In the genomic region with DNA sequence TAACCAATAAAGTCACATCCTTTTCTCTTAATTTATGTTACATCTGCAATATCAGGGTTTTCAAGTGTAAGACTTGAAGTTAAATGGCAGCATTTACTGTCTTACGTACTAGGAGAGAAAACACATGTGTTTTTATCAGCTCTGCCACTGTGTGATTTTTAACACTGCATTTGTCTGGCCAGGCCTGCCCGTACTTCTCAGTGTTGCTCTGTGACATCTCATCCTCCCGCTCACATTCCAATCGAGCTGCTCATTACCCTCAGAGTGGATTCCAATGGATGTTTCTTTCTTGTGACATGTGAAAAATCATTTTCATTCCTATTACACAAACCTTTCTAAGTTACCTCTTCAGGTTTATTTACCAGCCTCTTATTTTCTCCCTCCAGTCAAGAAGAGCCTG, we compare ENCODE assay signal across 10 cellular contexts.
DNase-seq lines count a peak whose midpoint lies in the region; FAIRE-seq and TF ChIP-seq lines count a peak whose summit lies in the region.
"Had no signal": no experiment of that assay in that cellular context is flagged by ENCODE, and none has a peak within 500 bp of the region (broad histone marks: within the 10 kb centered on the region; RNA-seq: fewer than 3 reads in every experiment).

No MANE protein-coding gene starts in this region.

- peak overlapping the region; percentile 91 for H3K27ac ChIP-seq in endothelial cell of umbilical vein (ENCODE audit: insufficient read depth, low read depth, low read length)
- peak overlapping the region; percentile 84 for H3K27ac ChIP-seq in mesenchymal stem cell (ENCODE audit: low read length, poor library complexity, severe bottlenecking)
- H3K27ac ChIP-seq in WERI-Rb-1 = no peak overlapping the region

- H3K4me1 ChIP-seq in endothelial cell of umbilical vein (ENCODE audit: control insufficient read depth, extremely low read depth, insufficient read depth, low read length) (peaks cover 41% of the 10 kb centered on the region), mesenchymal stem cell (ENCODE audit: control insufficient read depth, insufficient read depth, low read depth, low read length) (peaks cover 6% of the 10 kb centered on the region)

- no peak overlapping the region for H4K91ac ChIP-seq in mesenchymal stem cell (ENCODE audit: low read length)

- H3K4me1 Mint-ChIP-seq in glutamatergic neuron (ENCODE audit: low read depth, unreplicated experiment) = no peaks in the 10 kb centered on the region

- no peak overlapping the region for H3K23ac ChIP-seq in mesenchymal stem cell (ENCODE audit: low read length in 2 of 2)

- FAIRE-seq in endothelial cell of umbilical vein (lab: Jason Lieb, UNC) = peak; percentile 89

- H2BK12ac ChIP-seq in mesenchymal stem cell (ENCODE audit: low read length in 2 of 2) = no peak overlapping the region

- H3K4me3 ChIP-seq in endothelial cell of umbilical vein (replicated peaks in 1 of 3; ENCODE audit: insufficient read depth in 1 of 3, low read depth in 1 of 3, low read length in 3 of 3) = no peak overlapping the region
- H3K4me3 ChIP-seq in mesenchymal stem cell (ENCODE audit: insufficient read depth in 1 of 2, low read depth in 1 of 2, low read length in 2 of 2) = peak overlapping the region in 1 of 2 experiments; percentile 32
- no peak overlapping the region for H3K4me3 ChIP-seq in WERI-Rb-1 (ENCODE audit: low read depth, low read length)

- no peaks in the 10 kb centered on the region for H3K36me3 Mint-ChIP-seq in glutamatergic neuron (ENCODE audit: unreplicated experiment)
- H3K36me3 Mint-ChIP-seq: CD8-positive, alpha-beta T cell had no signal

- H3K9ac ChIP-seq in endothelial cell of umbilical vein (replicated peaks; ENCODE audit: extremely low read depth, insufficient read depth, low read length) = peak overlapping the region; percentile 67
- H3K9ac ChIP-seq in mesenchymal stem cell (ENCODE audit: low read length) = peak overlapping the region; percentile 70

- no peaks in the 10 kb centered on the region for H3K9me3 Mint-ChIP-seq in glutamatergic neuron (ENCODE audit: unreplicated experiment)
- H3K9me3 Mint-ChIP-seq: CD8-positive, alpha-beta T cell had no signal

- CTCF ChIA-PET in endothelial cell of umbilical vein (lab: Charles Lee) = interaction anchor here (0.6 to 2.9 kb wide), 9 partner anchors 10 to 420 kb away, joined by 3 to 29 read pairs (median 4); a partner anchor contains a TSS

- DNase-seq in AG08396 (ENCODE audit: low spot score) (peak; percentile 59), NCI-H460 (ENCODE audit: extremely low read depth, low read depth) (peak; percentile 92), endothelial cell of umbilical vein (ENCODE audit: low read depth, low spot score) (peak; percentile 84), mesenchymal stem cell (peak; percentile 89), occipital lobe (lab: John Stamatoyannopoulos, UW) (no peak), glutamatergic neuron (no peak), WERI-Rb-1 (no peak), T-helper 2 cell (no peak)
- DNase-seq: activated T-cell treated with anti-CD3 and anti-CD28 coated beads, Interleukin-2, amount 50 U/mL, for 1 hour; CD8-positive, alpha-beta T cell had no signal

- H3K27me3 Mint-ChIP-seq in glutamatergic neuron (ENCODE audit: unreplicated experiment) = no peaks in the 10 kb centered on the region

- no peak overlapping the region for H3K27ac Mint-ChIP-seq in glutamatergic neuron (ENCODE audit: unreplicated experiment)
- H3K27ac Mint-ChIP-seq: CD8-positive, alpha-beta T cell had no signal

- H2AK5ac ChIP-seq in mesenchymal stem cell (ENCODE audit: low read length, severe bottlenecking) = no peak overlapping the region

- H3K79me1 ChIP-seq in mesenchymal stem cell (replicated peaks; ENCODE audit: low read length, poor library complexity, severe bottlenecking) = no peaks in the 10 kb centered on the region

- dilution Hi-C loops in endothelial cell of umbilical vein (cut with MboI; ENCODE audit: extremely low pct_ligation_motif_present, low sequenced_read_pairs) = no loop called here

- intact Hi-C loops in endothelial cell of umbilical vein (cut with micrococcal nuclease) = loop anchor here (1.0 to 10.0 kb wide), 3 partner anchors 215 to 790 kb away; no protein-coding TSS in a partner anchor

- no peaks in the 10 kb centered on the region for H4K20me1 ChIP-seq in endothelial cell of umbilical vein (replicated peaks; ENCODE audit: control insufficient read depth, extremely low read depth, insufficient read depth, low read length)

- POLR2A ChIA-PET in endothelial cell of umbilical vein (lab: Charles Lee) = no interaction called here

- BruUV-seq in endothelial cell of umbilical vein (replicated peaks; lab: Mats Ljungman, UMichigan) = no TSS peak

- no peaks in the 10 kb centered on the region for H3K9me1 ChIP-seq in endothelial cell of umbilical vein (replicated peaks; ENCODE audit: control insufficient read depth, extremely low read depth, insufficient read depth, low read length)

- no peak overlapping the region for H4K8ac ChIP-seq in mesenchymal stem cell (ENCODE audit: low read length)

- TF ChIP-seq POLR2A in endothelial cell of umbilical vein (IDR thresholded peaks at IDR 0.05; ENCODE audit: low read depth, low read length) = no peak

- no peak overlapping the region for H3K14ac ChIP-seq in mesenchymal stem cell (ENCODE audit: low read length in 2 of 2)

- H3K79me2 ChIP-seq in endothelial cell of umbilical vein (ENCODE audit: control insufficient read depth, insufficient read depth, low read length) = no peaks in the 10 kb centered on the region

- H3K9me3 ChIP-seq in endothelial cell of umbilical vein (replicated peaks; ENCODE audit: control insufficient read depth, insufficient read depth, low read length) (no peaks in the 10 kb centered on the region), mesenchymal stem cell (ENCODE audit: control insufficient read depth, low read length) (no peaks in the 10 kb centered on the region), WERI-Rb-1 (ENCODE audit: severe bottlenecking) (no peaks in the 10 kb centered on the region)

- H3K18ac ChIP-seq in mesenchymal stem cell (ENCODE audit: low read depth in 1 of 2, low read length in 2 of 2) = no peak overlapping the region

- H3K4me2 ChIP-seq in endothelial cell of umbilical vein (ENCODE audit: insufficient read depth, low read length) (peak overlapping the region; percentile 37), mesenchymal stem cell (ENCODE audit: low read length, poor library complexity, severe bottlenecking) (no peak overlapping the region)

- H3K36me3 ChIP-seq in endothelial cell of umbilical vein (ENCODE audit: control insufficient read depth in 2 of 2, extremely low read depth in 1 of 2, insufficient read depth in 2 of 2, low read length in 2 of 2) = no peaks in the 10 kb centered on the region
- no peaks in the 10 kb centered on the region for H3K36me3 ChIP-seq in mesenchymal stem cell (ENCODE audit: control insufficient read depth in 1 of 2, insufficient read depth in 2 of 2, low read depth in 1 of 2, low read length in 2 of 2)
- no peaks in the 10 kb centered on the region for H3K36me3 ChIP-seq in WERI-Rb-1

- H3K27me3 ChIP-seq in endothelial cell of umbilical vein (ENCODE audit: control insufficient read depth in 2 of 2, insufficient read depth in 2 of 2, low read length in 2 of 2) = no peaks in the 10 kb centered on the region
- H3K27me3 ChIP-seq in mesenchymal stem cell (ENCODE audit: control insufficient read depth in 1 of 2, insufficient read depth in 1 of 2, low read length in 2 of 2) = no peaks in the 10 kb centered on the region
- no peaks in the 10 kb centered on the region for H3K27me3 ChIP-seq in WERI-Rb-1 (ENCODE audit: insufficient read depth, low read depth, severe bottlenecking)

- no peak overlapping the region for H2BK15ac ChIP-seq in mesenchymal stem cell (ENCODE audit: low read depth, poor library complexity, severe bottlenecking)

- H2AFZ ChIP-seq in endothelial cell of umbilical vein (ENCODE audit: low read depth, low read length) (peak overlapping the region; percentile 70), mesenchymal stem cell (ENCODE audit: low read depth, low read length) (no peak overlapping the region)

- WGBS in mesenchymal stem cell = 0% methylated on average over 4 of the region's 4 CpGs

- no peak overlapping the region for H2BK120ac ChIP-seq in mesenchymal stem cell (ENCODE audit: low read depth, low read length)

- H3K4me3 Mint-ChIP-seq in glutamatergic neuron (ENCODE audit: unreplicated experiment) = no peak overlapping the region
- H3K4me3 Mint-ChIP-seq: CD8-positive, alpha-beta T cell had no signal

- TF ChIP-seq CTCF in endothelial cell of umbilical vein (IDR thresholded peaks at IDR 0.05; ENCODE audit: extremely low read depth in 1 of 2, insufficient read depth in 1 of 2, low read depth in 1 of 2, low read length in 2 of 2) (no peak), glutamatergic neuron (IDR thresholded peaks at IDR 0.05; ENCODE audit: partially characterized antibody, unreplicated experiment) (no peak), WERI-Rb-1 (IDR thresholded peaks at IDR 0.05; ENCODE audit: low read depth, low read length) (no peak)

- no peak overlapping the region for H2BK5ac ChIP-seq in mesenchymal stem cell (ENCODE audit: low read depth, low read length, poor library complexity, severe bottlenecking)

- H3K4ac ChIP-seq in mesenchymal stem cell (ENCODE audit: low read depth in 1 of 2, low read length in 2 of 2) = no peak overlapping the region

TF ChIP-seq in endothelial cell of umbilical vein, 7 proteins besides CTCF, POLR2A, EP300 and RAD21:
- no peak for TF ChIP-seq POLR2AphosphoS5 (IDR thresholded peaks at IDR 0.05; ENCODE audit: insufficient read depth, low read depth, low read length)
- TF ChIP-seq, protein P1, sequence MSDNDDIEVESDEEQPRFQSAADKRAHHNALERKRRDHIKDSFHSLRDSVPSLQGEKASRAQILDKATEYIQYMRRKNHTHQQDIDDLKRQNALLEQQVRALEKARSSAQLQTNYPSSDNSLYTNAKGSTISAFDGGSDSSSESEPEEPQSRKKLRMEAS (IDR thresholded peaks at IDR 0.05; ENCODE audit: insufficient read depth, insufficient read length) = peak; percentile 27
- peak; percentile 20 for TF ChIP-seq GATA2 (IDR thresholded peaks at IDR 0.05; ENCODE audit: insufficient read depth, insufficient read length, low read depth, low read length)
- no peak for TF ChIP-seq MYC (IDR thresholded peaks at IDR 0.05; ENCODE audit: low read depth, low read length)
- peak; percentile 61 for TF ChIP-seq JUN (IDR thresholded peaks at IDR 0.05; ENCODE audit: borderline replicate concordance, insufficient read depth, insufficient read length, low read depth)
- TF ChIP-seq FOS (IDR thresholded peaks at IDR 0.05; ENCODE audit: borderline replicate concordance, insufficient read depth, low read length) = peak; percentile 57
- TF ChIP-seq EZH2 (IDR thresholded peaks at IDR 0.05; ENCODE audit: borderline replicate concordance, low read depth, low read length, severe bottlenecking) = no peak

Comparison
In these comparisons a context has a peak if more than half of its experiments do, and no peak if none do; other contexts are left out.
1. DNase-seq: peak in AG08396 (single experiment), NCI-H460 (single experiment), endothelial cell of umbilical vein (single experiment) and mesenchymal stem cell (single experiment); none in occipital lobe (single experiment), glutamatergic neuron (single experiment), WERI-Rb-1 (single experiment) and T-helper 2 cell (0 of 5).